In the genomic region with DNA sequence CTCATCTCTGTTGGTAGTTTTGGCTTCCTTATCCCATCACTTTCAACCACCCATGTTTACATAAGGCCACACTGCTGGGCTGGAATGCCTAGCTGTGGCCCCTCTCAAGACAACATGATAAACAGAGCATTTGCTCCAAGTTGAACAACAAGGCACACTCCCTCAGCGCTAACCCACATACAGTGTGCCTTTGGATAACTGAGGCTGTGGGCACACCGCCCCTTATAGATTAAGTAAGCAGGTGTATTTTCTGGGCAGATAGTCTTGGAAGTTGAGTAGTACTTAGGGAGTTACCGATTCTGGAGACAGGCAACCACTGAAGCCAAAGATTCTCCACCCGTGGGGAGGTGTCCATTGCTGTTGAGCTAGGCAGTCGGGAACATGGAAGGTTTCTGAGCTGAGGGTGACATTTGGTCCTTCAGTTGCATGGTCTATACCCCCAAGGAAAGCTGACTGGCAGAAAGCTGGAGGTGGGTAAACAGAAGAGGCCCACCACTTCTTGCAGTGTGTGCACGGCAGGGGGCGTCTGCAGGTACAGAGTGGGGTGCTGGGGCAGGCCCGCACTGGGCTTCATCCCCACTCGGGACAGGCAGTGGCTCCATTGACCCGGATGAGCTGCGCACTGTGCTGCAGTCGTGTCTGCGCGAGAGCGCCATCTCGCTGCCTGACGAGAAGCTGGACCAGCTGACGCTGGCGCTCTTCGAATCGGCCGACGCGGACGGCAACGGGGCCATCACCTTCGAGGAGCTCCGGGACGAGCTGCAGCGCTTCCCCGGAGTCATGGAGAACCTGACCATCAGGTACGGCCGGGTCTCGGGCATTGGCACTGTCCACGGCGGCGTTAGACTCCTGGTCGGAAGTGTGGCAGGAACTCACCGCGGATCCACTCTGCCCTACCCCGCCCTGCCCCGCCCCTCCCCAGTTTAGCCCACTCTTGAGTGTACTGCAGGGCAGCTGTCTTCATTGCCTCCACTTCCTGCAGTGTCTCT, we compare ENCODE assay signal across 8 cellular contexts. TPM values are rescaled to one million over a fixed set of nuclear protein-coding genes. Genes with fewer than 3 reads are reported as not detected.
DNase-seq lines count a peak whose midpoint lies in the region; ATAC-seq, FAIRE-seq and TF ChIP-seq lines count a peak whose summit lies in the region.

No MANE protein-coding gene starts in this region.

- no peaks in the 10 kb centered on the region for H3K36me3 Mint-ChIP-seq in activated CD4-positive, alpha-beta T cell treated with anti-CD3 and anti-CD28 coated beads, Interleukin-2, amount 10 ng/mL, durations not matched to agents 24 days and 14 days (ENCODE audit: low read depth)
- no peaks in the 10 kb centered on the region for H3K36me3 Mint-ChIP-seq in mesothelial cell of epicardium

- TF ChIP-seq EP300 in tibial nerve (IDR thresholded peaks at IDR 0.05): no peak

- H3K9me3 ChIP-seq in tibial nerve: no peaks in the 10 kb centered on the region

- H3K27me3 Mint-ChIP-seq in activated CD4-positive, alpha-beta T cell treated with anti-CD3 and anti-CD28 coated beads, Interleukin-2, amount 10 ng/mL, durations not matched to agents 24 days and 14 days: peaks cover 10% of the 10 kb centered on the region
- peaks cover 6% of the 10 kb centered on the region for H3K27me3 Mint-ChIP-seq in mesothelial cell of epicardium (ENCODE audit: low read depth)

- H3K27ac Mint-ChIP-seq in activated CD4-positive, alpha-beta T cell treated with anti-CD3 and anti-CD28 coated beads, Interleukin-2, amount 10 ng/mL, durations not matched to agents 24 days and 14 days: no peak overlapping the region
- no peak overlapping the region for H3K27ac Mint-ChIP-seq in mesothelial cell of epicardium

- ATAC-seq in HG03196 (IDR thresholded peaks at IDR 0.05; ENCODE audit: unreplicated experiment): no peak

- peak; percentile 8 for DNase-seq in Ammon's horn (ENCODE audit: low spot score)
- DNase-seq in HTR-8/SVneo (ENCODE audit: insufficient read length, low spot score): no peak
- DNase-seq in activated CD4-positive, alpha-beta T cell treated with anti-CD3 and anti-CD28 coated beads, Interleukin-2, amount 10 ng/mL, durations not matched to agents 24 days and 14 days: peak; percentile 78
- DNase-seq in epidermal melanocyte (ENCODE audit: insufficient read length, low spot score): peak; percentile 55
- peak in 1 of 2 experiments; percentile 48 for DNase-seq in mesothelial cell of epicardium (ENCODE audit: low spot score in 2 of 2, unreplicated experiment in 2 of 2)
- peak in 1 of 2 donors; percentile 7 for DNase-seq in tibial nerve (ENCODE audit: low spot score in 2 of 2)
- no peak for DNase-seq in HPDE6-E6E7 (ENCODE audit: extremely low spot score)

- H3K9me3 Mint-ChIP-seq in activated CD4-positive, alpha-beta T cell treated with anti-CD3 and anti-CD28 coated beads, Interleukin-2, amount 10 ng/mL, durations not matched to agents 24 days and 14 days: no peaks in the 10 kb centered on the region
- no peaks in the 10 kb centered on the region for H3K9me3 Mint-ChIP-seq in mesothelial cell of epicardium

- H3K4me3 Mint-ChIP-seq in activated CD4-positive, alpha-beta T cell treated with anti-CD3 and anti-CD28 coated beads, Interleukin-2, amount 10 ng/mL, durations not matched to agents 24 days and 14 days: peak overlapping the region; percentile 57
- peak overlapping the region; percentile 62 for H3K4me3 Mint-ChIP-seq in mesothelial cell of epicardium

- no peaks in the 10 kb centered on the region for H3K36me3 ChIP-seq in tibial nerve

- WGBS in tibial nerve, 2 donors: 20 to 24% methylated on average over 30 to 39 of the region's 42 CpGs

- peak; percentile 65 for FAIRE-seq in HTR-8/SVneo (lab: Jason Lieb, UNC)

- peaks cover 6% of the 10 kb centered on the region for H3K4me1 Mint-ChIP-seq in activated CD4-positive, alpha-beta T cell treated with anti-CD3 and anti-CD28 coated beads, Interleukin-2, amount 10 ng/mL, durations not matched to agents 24 days and 14 days
- no peaks in the 10 kb centered on the region for H3K4me1 Mint-ChIP-seq in mesothelial cell of epicardium

- TF ChIP-seq CTCF in mesothelial cell of epicardium (IDR thresholded peaks at IDR 0.05; ENCODE audit: unreplicated experiment): peak; percentile 38
- TF ChIP-seq CTCF in tibial nerve (IDR thresholded peaks at IDR 0.05): peak in 4 of 5 experiments; percentile 12 to 27 (median 22)

- peaks cover 0 to 36% of the 10 kb centered on the region in 2 donors for H3K27me3 ChIP-seq in tibial nerve

- TF ChIP-seq POLR2A in tibial nerve (IDR thresholded peaks at IDR 0.05): no peak

- H3K27ac ChIP-seq in tibial nerve: no peak overlapping the region

- H3K4me3 ChIP-seq in tibial nerve: peak overlapping the region in 1 of 4 donors; percentile 34

- H3K4me1 ChIP-seq in tibial nerve: peaks cover 0 to 9% (median 6%) of the 10 kb centered on the region in 4 donors

- intact Hi-C loops in activated CD4-positive, alpha-beta T cell treated with anti-CD3 and anti-CD28 coated beads, Interleukin-2, amount 10 ng/mL, durations not matched to agents 24 days and 14 days (cut with micrococcal nuclease): no loop called here

RNA-seq across cellular contexts. Expression of gene NOX5, which starts 16.8 kb away (rescaled TPM):
- total RNA-seq in activated CD4-positive, alpha-beta T cell treated with anti-CD3 and anti-CD28 coated beads, Interleukin-2, amount 10 ng/mL, durations not matched to agents 24 days and 14 days: not detected in 2 replicates
- total RNA-seq in mesothelial cell of epicardium (0.07 to 0.20 TPM (median 0.14 TPM) in 3 replicates), tibial nerve (1 to 10 TPM in 2 of 4 donors, under 1 TPM in 2; 0.21 to 2.7 (median 1.1) TPM)

Comparison
In these comparisons a context has a peak if more than half of its experiments do, and no peak if none do; other contexts are left out.
1. DNase-seq: peak in Ammon's horn (single experiment), activated CD4-positive, alpha-beta T cell treated with anti-CD3 and anti-CD28 coated beads, Interleukin-2, amount 10 ng/mL, durations not matched to agents 24 days and 14 days (single experiment) and epidermal melanocyte (single experiment); none in HTR-8/SVneo (single experiment) and HPDE6-E6E7 (single experiment).